In the genomic region with DNA sequence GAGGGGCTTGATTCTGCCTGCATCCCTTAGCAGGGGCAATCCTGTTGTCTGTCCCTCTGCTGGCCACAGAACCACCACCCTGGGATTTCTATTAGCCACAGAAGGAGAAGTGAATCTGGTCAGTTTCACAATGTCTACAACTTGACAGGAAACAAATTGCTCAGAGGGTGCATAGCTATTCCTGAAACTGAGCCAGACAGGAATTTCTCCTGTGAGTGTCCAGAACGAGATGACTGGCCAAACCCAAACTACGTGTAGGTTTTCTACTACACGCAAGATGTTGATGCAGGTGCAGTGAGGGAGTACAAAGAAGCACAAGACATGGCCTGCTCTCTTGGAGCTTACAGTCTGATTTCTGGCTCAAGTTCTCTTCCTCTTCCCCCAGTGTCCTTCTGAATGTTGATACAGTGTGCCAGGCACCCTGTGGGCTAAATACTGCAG, we compare ENCODE assay signal across 9 cellular contexts.
DNase-seq lines count a peak whose midpoint lies in the region; ATAC-seq and TF ChIP-seq lines count a peak whose summit lies in the region.
"Had no signal": no experiment of that assay in that cellular context is flagged by ENCODE, and none has a peak within 500 bp of the region (broad histone marks: within the 10 kb centered on the region; RNA-seq: fewer than 3 reads in every experiment).

No MANE protein-coding gene starts in this region.

- H3K36me3 ChIP-seq in RWPE2 (ENCODE audit: low read depth), result no peaks in the 10 kb centered on the region
- H3K36me3 ChIP-seq in lung (ENCODE audit: control insufficient read depth in 2 of 2, insufficient read depth in 2 of 2, low read length in 2 of 2), result no peaks in the 10 kb centered on the region

- H3K27ac ChIP-seq in RWPE2 (ENCODE audit: poor library complexity, severe bottlenecking), result no peak overlapping the region
- H3K27ac ChIP-seq in lung (ENCODE audit: low read depth in 1 of 2, low read length in 1 of 2), result no peak overlapping the region

- H3K27me3 ChIP-seq in RWPE2 (ENCODE audit: insufficient read depth, poor library complexity, severe bottlenecking) (no peaks in the 10 kb centered on the region), lung (ENCODE audit: control insufficient read depth, insufficient read depth) (no peaks in the 10 kb centered on the region)

- 20 to 36% methylated on average over 3 of the region's 3 CpGs for WGBS in lung, 2 donors

- H3K4me3 ChIP-seq in RWPE2 (ENCODE audit: severe bottlenecking) (no peak overlapping the region), lung (no peak overlapping the region)

- no peak for DNase-seq in RWPE2 (ENCODE audit: low spot score)
- DNase-seq in lung (ENCODE audit: low spot score), result no peak
- DNase-seq in NCI-H748 (lab: John Stamatoyannopoulos, UW; ENCODE audit: unreplicated experiment), result no peak
- DNase-seq in SW480 (ENCODE audit: low spot score), result no peak
- DNase-seq in stimulated activated CD4-positive, alpha-beta T cell treated with anti-CD3 and anti-CD28 coated beads, Interleukin-12 subunit alpha, Interleukin-12 subunit beta, amount 100 ng/mL, for 4 hours, result no peak
- DNase-seq in mesenteric fat pad (ENCODE audit: low spot score), result no peak
- DNase-seq: activated CD4-positive, alpha-beta T cell treated with anti-CD3 and anti-CD28 coated beads, Interleukin-2, amount 50 U/mL, for 48 hours had no signal

- ATAC-seq in GM18502 (IDR thresholded peaks at IDR 0.05; ENCODE audit: poor library complexity, unreplicated experiment), result peak; percentile 52
- peak; percentile 43 for ATAC-seq in HG02763 (IDR thresholded peaks at IDR 0.05; ENCODE audit: unreplicated experiment)
- peak; percentile 18; the same call in 1 of the 3 replicates for ATAC-seq in RWPE2 (ENCODE audit: low read depth)
- peak; percentile 54 for ATAC-seq in lung (ENCODE audit: insufficient read depth, low FRiP score)

- TF ChIP-seq CTCF in RWPE2 (IDR thresholded peaks at IDR 0.05; ENCODE audit: poor library complexity, severe bottlenecking) (no peak), lung (IDR thresholded peaks at IDR 0.05; ENCODE audit: control extremely low read depth, extremely low read depth) (no peak)

- H3K9me3 ChIP-seq in RWPE2 (ENCODE audit: severe bottlenecking) (no peaks in the 10 kb centered on the region), lung (ENCODE audit: control insufficient read depth in 2 of 2, insufficient read depth in 1 of 2, low read length in 1 of 2) (peaks cover 0 to 3% of the 10 kb centered on the region in 2 donors)

- H3K4me1 ChIP-seq in RWPE2 (ENCODE audit: insufficient read depth, poor library complexity, severe bottlenecking) (peaks cover 7% of the 10 kb centered on the region), lung (ENCODE audit: control insufficient read depth in 2 of 2, insufficient read depth in 2 of 2, low read length in 2 of 2) (no peaks in the 10 kb centered on the region)
